ENCODE assay signal across 24 cellular contexts in genomic region chr14:33871394-33871793, GRCh38.
"Had no signal": no experiment of that assay in that cellular context is flagged by ENCODE, and none has a peak within 500 bp of the region (broad histone marks: within the 10 kb centered on the region; RNA-seq: fewer than 3 reads in every experiment).

No MANE protein-coding gene starts in this region.

- H3K36me3 ChIP-seq: colonic mucosa, esophagus muscularis mucosa, left lung, right atrium auricular region, stomach, thyroid gland, vagina had no signal

- DNase-seq: colonic mucosa; effector CD8-positive, alpha-beta T cell; endodermal cell; foreskin keratinocyte; glutamatergic neuron; kidney; left lung; mesenchymal stem cell; midbrain; naive thymus-derived CD4-positive, alpha-beta T cell; stimulated activated CD4-positive, alpha-beta T cell treated with anti-CD3 and anti-CD28 coated beads, Interleukin-2, amount 100 ng/mL, for 24 hours; stimulated activated CD4-positive, alpha-beta T cell treated with anti-CD3 and anti-CD28 coated beads, Interleukin-4, amount 100 ng/mL, for 24 hours; stimulated activated naive CD4-positive, alpha-beta T cell treated with Interleukin-2 at 50 U/mL for 16 hours; stomach; thyroid gland; trophoblast cell had no signal

- ATAC-seq: foreskin keratinocyte; left lung; naive thymus-derived CD4-positive, alpha-beta T cell; sciatic nerve; stimulated activated effector memory CD8-positive, alpha-beta T cell treated with anti-CD3 and anti-CD28 coated beads, Interleukin-12 subunit alpha, Interleukin-12 subunit beta, amount 100 ng/mL, for 72 hours had no signal

- H3K27me3 ChIP-seq: colonic mucosa, esophagus muscularis mucosa, foreskin keratinocyte, left lung, neural progenitor cell, right atrium auricular region, stomach, thyroid gland, vagina had no signal

- H3K9me3 ChIP-seq: colonic mucosa, thyroid gland had no signal

- H3K4me3 ChIP-seq: colonic mucosa, esophagus muscularis mucosa, left lung, right atrium auricular region, stomach, thyroid gland, vagina had no signal

- H3K27ac ChIP-seq: colonic mucosa, epithelial cell of prostate, esophagus muscularis mucosa, foreskin keratinocyte, left lung, neural progenitor cell, parathyroid adenoma, right atrium auricular region, stomach, thyroid gland, vagina had no signal

- H3K4me1 ChIP-seq: colonic mucosa, esophagus muscularis mucosa, foreskin keratinocyte, left lung, neural progenitor cell, parathyroid adenoma, right atrium auricular region, stomach, thyroid gland, vagina had no signal
